19 cellular contexts compared by ENCODE assay signal in genomic region chr10:31343009-31343408, GRCh38. TPM values are rescaled to one million over a fixed set of nuclear protein-coding genes. Genes with fewer than 3 reads are reported as not detected.
DNase-seq lines count a peak whose midpoint lies in the region; ATAC-seq, FAIRE-seq and TF ChIP-seq lines count a peak whose summit lies in the region.
"Had no signal": no experiment of that assay in that cellular context is flagged by ENCODE, and none has a peak within 500 bp of the region (broad histone marks: within the 10 kb centered on the region; RNA-seq: fewer than 3 reads in every experiment).

No MANE protein-coding gene starts in this region.

- FAIRE-seq in RCC 7860 (lab: Jason Lieb, UNC), result peak; percentile 71
- FAIRE-seq in kidney (lab: Jason Lieb, UNC), result peak; percentile 69

- no peaks in the 10 kb centered on the region for H3K9me3 ChIP-seq in left ventricle myocardium inferior (replicated peaks)
- H3K9me3 ChIP-seq in kidney (ENCODE audit: control insufficient read depth in 1 of 2, low read length in 2 of 2), result no peaks in the 10 kb centered on the region
- no peaks in the 10 kb centered on the region for H3K9me3 ChIP-seq in breast epithelium
- no peaks in the 10 kb centered on the region for H3K9me3 ChIP-seq in MG63
- H3K9me3 ChIP-seq: Caco-2, mucosa of descending colon had no signal

- no peak for DNase-seq in left ventricle myocardium inferior
- DNase-seq in left cardiac atrium, result no peak
- DNase-seq in RCC 7860 (ENCODE audit: low spot score), result no peak
- DNase-seq in kidney, result no peak
- DNase-seq in breast epithelium (ENCODE audit: low spot score in 2 of 2), result no peak
- DNase-seq in NCI-H2107 treated with DMSO at 0.1 percent for 48 hours (lab: John Stamatoyannopoulos, UW; ENCODE audit: unreplicated experiment), result no peak
- DNase-seq in caudate nucleus (lab: John Stamatoyannopoulos, UW), result no peak
- no peak for DNase-seq in MG63
- DNase-seq: activated naive CD4-positive, alpha-beta T cell treated with anti-CD3 and anti-CD28 coated beads, Interleukin-2, amount 10 ng/mL, durations not matched to agents 7 days and 5 days; brain microvascular endothelial cell; Caco-2; foreskin keratinocyte; Karpas-422; mucosa of descending colon; NCI-H1105; NCI-H2171; right cardiac atrium; SHP77 treated with DMSO at 0.1 percent for 48 hours; WERI-Rb-1 had no signal

- no peak for TF ChIP-seq POLR2A in breast epithelium (IDR thresholded peaks at IDR 0.05)

- H3K36me3 ChIP-seq in left ventricle myocardium inferior, result no peaks in the 10 kb centered on the region
- no peaks in the 10 kb centered on the region for H3K36me3 ChIP-seq in kidney (ENCODE audit: control insufficient read depth in 1 of 2, insufficient read depth in 2 of 2, low read length in 2 of 2)
- no peaks in the 10 kb centered on the region for H3K36me3 ChIP-seq in breast epithelium
- H3K36me3 ChIP-seq in MG63, result peaks cover 1% of the 10 kb centered on the region
- H3K36me3 ChIP-seq: brain microvascular endothelial cell, WERI-Rb-1 had no signal

- H3K9ac ChIP-seq in kidney (ENCODE audit: low read length in 2 of 2), result no peak overlapping the region

- H3K4me1 ChIP-seq in left ventricle myocardium inferior, result peaks cover 79% of the 10 kb centered on the region
- H3K4me1 ChIP-seq in kidney (ENCODE audit: control insufficient read depth in 1 of 2, insufficient read depth in 1 of 2, low read depth in 1 of 2, low read length in 2 of 2), result no peaks in the 10 kb centered on the region
- no peaks in the 10 kb centered on the region for H3K4me1 ChIP-seq in breast epithelium
- H3K4me1 ChIP-seq: Caco-2, foreskin keratinocyte had no signal

- no peak for ATAC-seq in left cardiac atrium
- ATAC-seq: foreskin keratinocyte, mucosa of descending colon, right cardiac atrium had no signal

- H3K4me3 ChIP-seq in left ventricle myocardium inferior (no peak overlapping the region), kidney (ENCODE audit: low read length in 2 of 2) (no peak overlapping the region), breast epithelium (no peak overlapping the region), MG63 (no peak overlapping the region)
- H3K4me3 ChIP-seq: mucosa of descending colon had no signal

- H3K27me3 ChIP-seq in left ventricle myocardium inferior (ENCODE audit: low read depth), result no peaks in the 10 kb centered on the region
- H3K27me3 ChIP-seq in breast epithelium, result no peaks in the 10 kb centered on the region
- H3K27me3 ChIP-seq in MG63, result no peaks in the 10 kb centered on the region
- H3K27me3 ChIP-seq: brain microvascular endothelial cell had no signal

- H3K27ac ChIP-seq in left ventricle myocardium inferior (replicated peaks) (peak overlapping the region; percentile 14), kidney (ENCODE audit: low read depth in 2 of 2, low read length in 2 of 2) (no peak overlapping the region), breast epithelium (no peak overlapping the region), caudate nucleus (ENCODE audit: low read depth, low read length) (no peak overlapping the region)
- H3K27ac ChIP-seq: brain microvascular endothelial cell, foreskin keratinocyte, WERI-Rb-1 had no signal

- intact Hi-C loops in left ventricle myocardium inferior (cut with micrococcal nuclease) (no loop called here), left cardiac atrium (cut with DNase I) (no loop called here), kidney (cut with DNase I) (no loop called here), breast epithelium (cut with DNase I; ENCODE audit: low total_unique reads) (no loop called here)

- no peak for TF ChIP-seq CTCF in left ventricle myocardium inferior (IDR thresholded peaks at IDR 0.05; ENCODE audit: borderline replicate concordance)
- TF ChIP-seq CTCF in kidney (IDR thresholded peaks at IDR 0.05; ENCODE audit: borderline replicate concordance, extremely low read depth, insufficient read depth), result no peak
- TF ChIP-seq CTCF in breast epithelium (IDR thresholded peaks at IDR 0.05), result no peak

RNA-seq across cellular contexts. Expression of gene ZEB1, which starts 24.0 kb away (rescaled TPM):
- total RNA-seq in left ventricle myocardium inferior (85.4 TPM), left cardiac atrium (10 to 100 TPM; 63.7 to 74.7 TPM), kidney (43.0 TPM), breast epithelium (100 to 1,000 TPM in 1 of 3 donors, 10 to 100 TPM in 2; 28.2 to 113 (median 71.1) TPM)
- polyA plus RNA-seq in kidney (ENCODE audit: insufficient read depth, low read depth, low replicate concordance), result 5.5 TPM
- 21.7 and 32.4 TPM in 2 replicates for total RNA-seq in MG63 (2014; rRNA removed; shearing (Covaris generic); ENCODE audit: low replicate concordance)
- total RNA-seq: Caco-2 had no signal
